9 cellular contexts compared by ENCODE assay signal in the genomic region with DNA sequence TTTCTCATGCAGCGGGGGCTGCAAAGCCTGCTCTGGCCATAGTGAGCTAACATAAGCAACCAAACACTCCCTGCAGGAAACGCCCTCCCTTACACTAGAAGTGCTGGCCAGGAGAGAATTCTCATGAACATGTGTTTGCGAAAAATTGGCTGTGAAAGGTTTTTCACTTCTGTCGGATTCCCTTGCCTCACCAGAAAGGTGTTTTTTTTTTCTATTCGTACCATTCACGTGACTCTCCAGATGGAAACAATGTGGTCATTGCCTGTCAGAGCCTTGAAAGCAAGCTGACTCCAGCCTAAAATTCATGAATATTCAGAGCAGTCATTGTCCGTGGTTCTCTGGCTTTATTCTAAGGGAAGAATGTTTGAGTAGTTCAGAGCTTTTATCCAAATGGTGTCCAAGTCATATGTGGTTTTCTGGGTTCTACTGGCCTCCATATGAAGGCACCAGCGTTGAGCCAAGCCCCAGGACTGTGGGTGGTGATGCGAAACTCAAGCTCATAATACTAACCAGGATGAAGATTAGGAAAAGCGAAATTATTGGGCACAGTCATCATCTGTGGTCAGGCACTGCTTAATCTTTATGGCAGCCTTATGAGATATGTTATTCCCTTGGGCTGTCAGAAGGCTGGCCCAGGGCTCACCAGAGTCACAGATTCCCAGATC.
DNase-seq lines count a peak whose midpoint lies in the region; ATAC-seq and TF ChIP-seq lines count a peak whose summit lies in the region.
"Had no signal": no experiment of that assay in that cellular context is flagged by ENCODE, and none has a peak within 500 bp of the region (broad histone marks: within the 10 kb centered on the region; RNA-seq: fewer than 3 reads in every experiment).

No MANE protein-coding gene starts in this region.

- H3K36me3 ChIP-seq in muscle layer of colon (ENCODE audit: insufficient read depth, low read length), result peaks cover 21% of the 10 kb centered on the region

- H3K4me3 ChIP-seq in fibroblast of mammary gland (ENCODE audit: control insufficient read depth, low read depth, low read length), result no peak overlapping the region
- no peak overlapping the region for H3K4me3 ChIP-seq in muscle layer of colon (ENCODE audit: low read depth in 1 of 2, low read length in 2 of 2)

- peak overlapping the region; percentile 79 for H3K27ac ChIP-seq in muscle layer of colon (ENCODE audit: low read depth, low read length)

- no peak for ATAC-seq in HG03039 (IDR thresholded peaks at IDR 0.05; ENCODE audit: unreplicated experiment)

- no peak overlapping the region for H3K9ac ChIP-seq in muscle layer of colon (ENCODE audit: low read length)

- peaks cover 52% of the 10 kb centered on the region for H3K4me1 ChIP-seq in muscle layer of colon (ENCODE audit: insufficient read depth, low read length)

- DNase-seq in AG08395 (ENCODE audit: low spot score) (peak; percentile 62), RPMI7951 (ENCODE audit: low read depth) (peak; percentile 6), fibroblast of mammary gland (ENCODE audit: low read depth) (peak; percentile 65), 8988T (no peak), MV-4-11 (lab: John Stamatoyannopoulos, UW) (no peak)
- DNase-seq in activated CD8-positive, alpha-beta memory T cell treated with anti-CD3 and anti-CD28 coated beads for 24 hours, result no peak
- DNase-seq: T-helper 2 cell had no signal

- TF ChIP-seq CTCF in fibroblast of mammary gland (conservative IDR thresholded peaks at IDR 0.05; ENCODE audit: control insufficient read depth, insufficient read depth, low read depth, low read length), result no peak

- no peaks in the 10 kb centered on the region for H3K27me3 ChIP-seq in muscle layer of colon (ENCODE audit: control insufficient read depth in 1 of 2, insufficient read depth in 2 of 2, low read length in 2 of 2)

- no peaks in the 10 kb centered on the region for H3K9me3 ChIP-seq in muscle layer of colon (ENCODE audit: low read length)

Comparison
In these comparisons a context has a peak if more than half of its experiments do, and no peak if none do; other contexts are left out.
1. DNase-seq: peak in AG08395 (single experiment), RPMI7951 (single experiment) and fibroblast of mammary gland (single experiment); none in 8988T (single experiment), activated CD8-positive, alpha-beta memory T cell treated with anti-CD3 and anti-CD28 coated beads for 24 hours (single experiment) and MV-4-11 (single experiment).